ENCODE assay signal across 17 cellular contexts in the genomic region with DNA sequence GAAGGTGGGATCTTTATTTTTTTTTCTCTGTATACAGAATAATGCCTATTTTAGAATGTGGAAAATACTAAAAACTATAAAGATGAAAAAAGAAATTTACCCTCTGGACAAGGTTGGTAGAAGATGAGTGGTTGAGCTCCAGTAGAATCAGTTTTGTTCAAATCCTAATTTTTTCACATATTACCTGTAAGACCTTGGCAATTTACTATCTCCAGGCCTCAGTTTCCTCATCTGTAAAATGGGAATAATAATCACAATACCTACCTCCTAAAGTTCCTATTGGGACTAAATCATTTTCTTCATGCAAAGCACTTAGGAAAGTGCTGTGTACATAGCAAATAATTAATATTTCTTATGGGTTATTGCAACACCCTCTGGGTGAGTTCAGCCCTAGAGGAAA. TPM values are rescaled to one million over a fixed set of nuclear protein-coding genes. Genes with fewer than 3 reads are reported as not detected.
DNase-seq lines count a peak whose midpoint lies in the region; TF ChIP-seq lines count a peak whose summit lies in the region.
"Had no signal": no experiment of that assay in that cellular context is flagged by ENCODE, and none has a peak within 500 bp of the region (broad histone marks: within the 10 kb centered on the region; RNA-seq: fewer than 3 reads in every experiment).

No MANE protein-coding gene starts in this region.

- H3K27me3 ChIP-seq in dorsolateral prefrontal cortex, result no peaks in the 10 kb centered on the region
- no peaks in the 10 kb centered on the region for H3K27me3 ChIP-seq in rectal smooth muscle tissue (ENCODE audit: control insufficient read depth, insufficient read depth, low read length)
- H3K27me3 ChIP-seq in thyroid gland, result no peaks in the 10 kb centered on the region
- H3K27me3 ChIP-seq: foreskin keratinocyte had no signal

- H3K4me3 ChIP-seq in dorsolateral prefrontal cortex (peak overlapping the region in 6 of 59 donors; percentile 13 to 49 (median 39)), rectal smooth muscle tissue (ENCODE audit: low read length) (no peak overlapping the region), thyroid gland (replicated peaks in 1 of 3) (no peak overlapping the region), foreskin fibroblast (ENCODE audit: low read depth in 1 of 2, low read length in 2 of 2) (no peak overlapping the region)
- H3K4me3 ChIP-seq: GM23248, PC-9 had no signal

- H3K9me3 ChIP-seq in thyroid gland, result no peaks in the 10 kb centered on the region

- no peak for TF ChIP-seq POLR2A in thyroid gland (IDR thresholded peaks at IDR 0.05)

- H3K27ac ChIP-seq in angular gyrus (ENCODE audit: low read depth, low read length) (peak overlapping the region; percentile 89), dorsolateral prefrontal cortex (peak overlapping the region in 57 of 59 donors; percentile 32 to 98 (median 91)), rectal smooth muscle tissue (ENCODE audit: low read depth, low read length) (peak overlapping the region; percentile 75), thyroid gland (peak overlapping the region; percentile 54 to 67 (median 62))
- H3K27ac ChIP-seq: foreskin keratinocyte, PC-9 had no signal

- H3K36me3 ChIP-seq in rectal smooth muscle tissue (ENCODE audit: control insufficient read depth, insufficient read depth, low read length) (no peaks in the 10 kb centered on the region), thyroid gland (no peaks in the 10 kb centered on the region)

- TF ChIP-seq CTCF in dorsolateral prefrontal cortex (IDR thresholded peaks at IDR 0.05 in 54 of 56, conservative IDR thresholded peaks at IDR 0.05 in 2 of 56; ENCODE audit: low read depth in 1 of 56, partially characterized antibody in 56 of 56) (no peak), thyroid gland (IDR thresholded peaks at IDR 0.05) (no peak), foreskin fibroblast (IDR thresholded peaks at IDR 0.05; ENCODE audit: low read depth, low read length) (no peak)

- intact Hi-C loops in dorsolateral prefrontal cortex (cut with DNase I), result no loop called here
- intact Hi-C loops in thyroid gland (cut with DNase I), result no loop called here

- peaks cover 21% of the 10 kb centered on the region for H3K4me1 ChIP-seq in rectal smooth muscle tissue (ENCODE audit: control insufficient read depth, insufficient read depth, low read length)
- peaks cover 9 to 27% of the 10 kb centered on the region in 2 donors for H3K4me1 ChIP-seq in thyroid gland
- H3K4me1 ChIP-seq: foreskin keratinocyte had no signal

- H3K9ac ChIP-seq in rectal smooth muscle tissue (ENCODE audit: low read length), result no peak overlapping the region

- DNase-seq in dorsolateral prefrontal cortex, result no peak
- DNase-seq in thyroid gland, result no peak
- no peak for DNase-seq in stimulated activated CD4-positive, alpha-beta T cell treated with anti-CD3 and anti-CD28 coated beads, Interleukin-12 subunit alpha, Interleukin-12 subunit beta, amount 100 ng/mL, for 4 hours
- no peak for DNase-seq in foreskin fibroblast
- no peak for DNase-seq in NCI-H2029 treated with DMSO at 0.1 percent for 48 hours (lab: John Stamatoyannopoulos, UW)
- DNase-seq: activated CD8-positive, alpha-beta memory T cell treated with anti-CD3 and anti-CD28 coated beads, Interleukin-2, amount 50 U/mL, for 48 hours; AML-193; foreskin keratinocyte; midbrain; NCI-H82; PC-9; stimulated activated CD4-positive, alpha-beta T cell treated with anti-CD3 and anti-CD28 coated beads, Interleukin-15, amount 100 ng/mL, for 24 hours; T-helper 2 cell had no signal

RNA-seq across cellular contexts. Expression of a gene that starts 28.4 kb away (rescaled TPM):
- 100 to 1,000 TPM in 95 of 120 experiments, 10 to 100 TPM in 25; 43.8 to 450 (median 152) TPM for total RNA-seq in dorsolateral prefrontal cortex
- 10 to 100 TPM; 17.8 to 37.0 (median 23.8) TPM for total RNA-seq in thyroid gland
- total RNA-seq: MCF 10A, PC-9 had no signal
